In the genomic region with DNA sequence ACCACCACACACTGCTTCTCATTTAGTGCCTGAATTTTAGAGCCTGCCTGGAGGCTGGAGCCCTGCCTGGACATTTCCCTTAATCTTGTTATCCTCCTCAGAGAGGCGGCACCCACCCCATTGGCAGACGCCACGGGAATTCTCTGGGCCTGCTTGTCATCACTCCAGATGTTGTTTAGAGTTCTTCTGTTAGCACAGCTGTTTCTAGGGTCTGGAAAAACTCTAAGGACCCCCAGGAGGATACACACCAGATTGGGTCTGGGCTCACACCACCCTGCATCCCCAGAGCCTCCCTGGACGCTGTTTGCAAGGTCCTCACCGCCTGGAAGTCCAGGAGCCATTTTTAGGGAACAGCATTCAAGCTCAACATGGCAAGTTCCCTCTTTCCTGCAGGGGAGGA, we compare ENCODE assay signal across 9 cellular contexts. TPM values are rescaled to one million over a fixed set of nuclear protein-coding genes. Genes with fewer than 3 reads are reported as not detected.
DNase-seq lines count a peak whose midpoint lies in the region; ATAC-seq and TF ChIP-seq lines count a peak whose summit lies in the region.
"Had no signal": no experiment of that assay in that cellular context is flagged by ENCODE, and none has a peak within 500 bp of the region (broad histone marks: within the 10 kb centered on the region; RNA-seq: fewer than 3 reads in every experiment).

No MANE protein-coding gene starts in this region.

- peaks cover 45% of the 10 kb centered on the region for H3K4me1 Mint-ChIP-seq in activated naive CD4-positive, alpha-beta T cell treated with anti-CD3 and anti-CD28 coated beads, Interleukin-2, amount 50 U/mL, for 24 hours
- peaks cover 43% of the 10 kb centered on the region for H3K4me1 Mint-ChIP-seq in central memory CD8-positive, alpha-beta T cell

- intact Hi-C loops in vagina (cut with DNase I), result no loop called here

- H3K27ac ChIP-seq in mucosa of rectum (ENCODE audit: low read depth in 2 of 2, low read length in 2 of 2) (peak overlapping the region; percentile 69 to 90), vagina (peak overlapping the region; percentile 90)

- H3K9me3 Mint-ChIP-seq in activated naive CD4-positive, alpha-beta T cell treated with anti-CD3 and anti-CD28 coated beads, Interleukin-2, amount 50 U/mL, for 24 hours, result no peaks in the 10 kb centered on the region
- no peaks in the 10 kb centered on the region for H3K9me3 Mint-ChIP-seq in central memory CD8-positive, alpha-beta T cell

- H3K27me3 ChIP-seq in mucosa of rectum (ENCODE audit: control insufficient read depth in 2 of 2, insufficient read depth in 2 of 2, low read length in 2 of 2), result no peaks in the 10 kb centered on the region
- H3K27me3 ChIP-seq in vagina, result no peaks in the 10 kb centered on the region

- H3K27me3 Mint-ChIP-seq in activated naive CD4-positive, alpha-beta T cell treated with anti-CD3 and anti-CD28 coated beads, Interleukin-2, amount 50 U/mL, for 24 hours, result no peaks in the 10 kb centered on the region
- H3K27me3 Mint-ChIP-seq in central memory CD8-positive, alpha-beta T cell, result no peaks in the 10 kb centered on the region

- DNase-seq in activated naive CD4-positive, alpha-beta T cell (lab: John Stamatoyannopoulos, UW), result no peak
- no peak for DNase-seq in central memory CD8-positive, alpha-beta T cell (ENCODE audit: low spot score in 2 of 2)
- DNase-seq in vagina (ENCODE audit: extremely low spot score in 2 of 2) (no peak), GM13977 (ENCODE audit: low spot score) (no peak), GOT3 (lab: John Stamatoyannopoulos, UW) (no peak)

- peak overlapping the region; percentile 93 for H3K4me3 Mint-ChIP-seq in activated naive CD4-positive, alpha-beta T cell treated with anti-CD3 and anti-CD28 coated beads, Interleukin-2, amount 50 U/mL, for 24 hours
- peak overlapping the region; percentile 97 for H3K4me3 Mint-ChIP-seq in central memory CD8-positive, alpha-beta T cell

- peak overlapping the region; percentile 79 to 93 for H3K4me3 ChIP-seq in mucosa of rectum (ENCODE audit: low read length in 2 of 2)
- peak overlapping the region; percentile 46 to 69 for H3K4me3 ChIP-seq in vagina

- H3K9me3 ChIP-seq in mucosa of rectum (ENCODE audit: control insufficient read depth in 2 of 2, low read length in 2 of 2) (no peaks in the 10 kb centered on the region), vagina (no peaks in the 10 kb centered on the region)

- no peak for TF ChIP-seq POLR2A in vagina (IDR thresholded peaks at IDR 0.05)

- peak overlapping the region; percentile 91 for H3K27ac Mint-ChIP-seq in activated naive CD4-positive, alpha-beta T cell treated with anti-CD3 and anti-CD28 coated beads, Interleukin-2, amount 50 U/mL, for 24 hours
- H3K27ac Mint-ChIP-seq in central memory CD8-positive, alpha-beta T cell (ENCODE audit: low read depth), result peak overlapping the region; percentile 92

- peaks cover 7 to 12% of the 10 kb centered on the region in 2 donors for H3K36me3 ChIP-seq in mucosa of rectum (ENCODE audit: control insufficient read depth in 2 of 2, insufficient read depth in 2 of 2, low read length in 2 of 2)
- peaks cover 0 to 15% of the 10 kb centered on the region in 2 donors for H3K36me3 ChIP-seq in vagina

- peak overlapping the region; percentile 67 to 83 for H3K9ac ChIP-seq in mucosa of rectum (ENCODE audit: low read depth in 1 of 2, low read length in 2 of 2)

- peaks cover 7% of the 10 kb centered on the region for H3K36me3 Mint-ChIP-seq in activated naive CD4-positive, alpha-beta T cell treated with anti-CD3 and anti-CD28 coated beads, Interleukin-2, amount 50 U/mL, for 24 hours
- peaks cover 19% of the 10 kb centered on the region for H3K36me3 Mint-ChIP-seq in central memory CD8-positive, alpha-beta T cell (ENCODE audit: insufficient read depth)

- ATAC-seq in central memory CD8-positive, alpha-beta T cell (replicated peaks; ENCODE audit: extremely low read depth, poor library complexity, severe bottlenecking), result no peak
- no peak for ATAC-seq in GM18502 (IDR thresholded peaks at IDR 0.05; ENCODE audit: poor library complexity, unreplicated experiment)

- TF ChIP-seq CTCF in vagina (IDR thresholded peaks at IDR 0.05), result no peak
- no peak for TF ChIP-seq CTCF in GM13977 (IDR thresholded peaks at IDR 0.05; ENCODE audit: extremely low read depth, insufficient read depth, missing control alignments)

- in situ Hi-C loops in GM13977 (cut with MboI; ENCODE audit: low pct_unique_long_range_greater_than_20kb, low sequenced_read_pairs, unreplicated experiment), result no loop called here

- H3K4me1 ChIP-seq in mucosa of rectum (ENCODE audit: control insufficient read depth in 2 of 2, insufficient read depth in 2 of 2, low read length in 2 of 2) (peaks cover 5 to 8% of the 10 kb centered on the region in 2 donors), vagina (peaks cover 54% of the 10 kb centered on the region)

RNA-seq across cellular contexts. Expression of a gene that starts 0.6 kb away (rescaled TPM):
- total RNA-seq in vagina, result 43.0 TPM

RNA-seq across cellular contexts. Expression of a gene that starts 20.7 kb away (rescaled TPM):
- total RNA-seq in vagina, result not detected

RNA-seq across cellular contexts. Expression of a gene that starts 42.1 kb away (rescaled TPM):
- 1.7 TPM for total RNA-seq in vagina
- total RNA-seq: T-helper 2 cell treated with Interferon-gamma antibody and Interleukin-4, amounts not matched to agents 100 ng/mL and 5 ng/mL, for 36 hours had no signal
